In genomic region chr5:132883261-132883834, GRCh38 we compare ENCODE assay signal across 9 cellular contexts. TPM values are rescaled to one million over a fixed set of nuclear protein-coding genes. Genes with fewer than 3 reads are reported as not detected.
DNase-seq lines count a peak whose midpoint lies in the region; ATAC-seq, FAIRE-seq and TF ChIP-seq lines count a peak whose summit lies in the region.
"Had no signal": no experiment of that assay in that cellular context is flagged by ENCODE, and none has a peak within 500 bp of the region (broad histone marks: within the 10 kb centered on the region; RNA-seq: fewer than 3 reads in every experiment).

No MANE protein-coding gene starts in this region.

- H3K27ac ChIP-seq in astrocyte (ENCODE audit: low read depth, low read length): no peak overlapping the region
- no peak overlapping the region for H3K27ac ChIP-seq in sigmoid colon

- no peaks in the 10 kb centered on the region for H3K9me3 Mint-ChIP-seq in astrocyte (ENCODE audit: unreplicated experiment)
- H3K9me3 Mint-ChIP-seq: stimulated activated naive CD8-positive, alpha-beta T cell treated with anti-CD3 and anti-CD28 coated beads, Interleukin-15, Interleukin-2, amounts not matched to agents 100 ng/mL and 50 ng/mL, for 24 hours had no signal

- H3K79me2 ChIP-seq in astrocyte (ENCODE audit: insufficient read depth, low read length): peaks cover 15% of the 10 kb centered on the region

- intact Hi-C loops in sigmoid colon (cut with DNase I): no loop called here

- H3K36me3 Mint-ChIP-seq in astrocyte (ENCODE audit: low read depth, unreplicated experiment): peaks cover 14% of the 10 kb centered on the region

- ATAC-seq in HG03175 (IDR thresholded peaks at IDR 0.05; ENCODE audit: unreplicated experiment): peak; percentile 49

- H3K4me1 ChIP-seq in astrocyte (ENCODE audit: insufficient read depth, low read length) (no peaks in the 10 kb centered on the region), sigmoid colon (peaks cover 0 to 1% (median 0%) of the 10 kb centered on the region in 4 donors)

- H3K36me3 ChIP-seq in astrocyte (ENCODE audit: insufficient read depth, low read length) (peaks cover 64% of the 10 kb centered on the region), sigmoid colon (peaks cover 25 to 98% (median 58%) of the 10 kb centered on the region in 4 donors)

- no peak for TF ChIP-seq POLR2A in sigmoid colon (IDR thresholded peaks at IDR 0.05)

- 11 to 31% methylated on average over 2 of the region's 2 CpGs for WGBS in sigmoid colon, 2 donors

- no peak overlapping the region for H3K27ac Mint-ChIP-seq in astrocyte (ENCODE audit: unreplicated experiment)
- H3K27ac Mint-ChIP-seq: stimulated activated naive CD8-positive, alpha-beta T cell treated with anti-CD3 and anti-CD28 coated beads, Interleukin-15, Interleukin-2, amounts not matched to agents 100 ng/mL and 50 ng/mL, for 24 hours had no signal

- FAIRE-seq in astrocyte (lab: Jason Lieb, UNC): peak; percentile 13

- peak; percentile 41 for DNase-seq in NCI-H146 (lab: John Stamatoyannopoulos, UW)
- DNase-seq in NCI-H146 treated with DMSO at 0.1 percent for 48 hours (lab: John Stamatoyannopoulos, UW; ENCODE audit: unreplicated experiment): no peak
- peak; percentile 54 for DNase-seq in NOMO-1 treated with dmso at 0.1 percent for 144 hours (lab: John Stamatoyannopoulos, UW; ENCODE audit: unreplicated experiment)
- peak; percentile 45 for DNase-seq in astrocyte (ENCODE audit: low read depth)
- DNase-seq in hippocampal formation (lab: John Stamatoyannopoulos, UW): peak; percentile 39 to 85
- peak; percentile 74 for DNase-seq in sigmoid colon
- DNase-seq in stimulated activated CD4-positive, alpha-beta T cell treated with anti-CD3 and anti-CD28 coated beads, Interleukin-4, amount 100 ng/mL, for 1 hour: no peak

- H3K27me3 Mint-ChIP-seq in astrocyte (ENCODE audit: low read depth, unreplicated experiment): no peaks in the 10 kb centered on the region
- H3K27me3 Mint-ChIP-seq: stimulated activated naive CD8-positive, alpha-beta T cell treated with anti-CD3 and anti-CD28 coated beads, Interleukin-15, Interleukin-2, amounts not matched to agents 100 ng/mL and 50 ng/mL, for 24 hours had no signal

- H3K4me2 ChIP-seq in astrocyte (ENCODE audit: low read length): no peak overlapping the region

- H3K27me3 ChIP-seq in astrocyte (ENCODE audit: insufficient read depth, low read length): no peaks in the 10 kb centered on the region
- no peaks in the 10 kb centered on the region for H3K27me3 ChIP-seq in sigmoid colon

- H3K9me3 ChIP-seq in astrocyte (ENCODE audit: insufficient read depth, low read depth, low read length) (no peaks in the 10 kb centered on the region), sigmoid colon (no peaks in the 10 kb centered on the region)

- H4K20me1 ChIP-seq in astrocyte (ENCODE audit: insufficient read depth, low read length): peaks cover 28% of the 10 kb centered on the region

- no peak for TF ChIP-seq EP300 in sigmoid colon (IDR thresholded peaks at IDR 0.05)

- no peak overlapping the region for H3K9ac ChIP-seq in astrocyte (ENCODE audit: low read length)

- H2AFZ ChIP-seq in astrocyte (ENCODE audit: low read depth, low read length): no peak overlapping the region

- TF ChIP-seq CTCF in astrocyte (IDR thresholded peaks at IDR 0.05; ENCODE audit: insufficient read depth, low read depth, low read length): peak; percentile 66
- TF ChIP-seq CTCF in sigmoid colon (IDR thresholded peaks at IDR 0.05): peak in 3 of 4 experiments; percentile 56 to 58 (median 57)

- H3K4me3 Mint-ChIP-seq in astrocyte (ENCODE audit: unreplicated experiment): no peak overlapping the region
- H3K4me3 Mint-ChIP-seq: stimulated activated naive CD8-positive, alpha-beta T cell treated with anti-CD3 and anti-CD28 coated beads, Interleukin-15, Interleukin-2, amounts not matched to agents 100 ng/mL and 50 ng/mL, for 24 hours had no signal

- H3K4me1 Mint-ChIP-seq in astrocyte (ENCODE audit: low read depth, unreplicated experiment): peaks cover 17% of the 10 kb centered on the region

- no peak overlapping the region for H3K4me3 ChIP-seq in astrocyte (ENCODE audit: insufficient read depth, low read depth, low read length)
- H3K4me3 ChIP-seq in sigmoid colon: no peak overlapping the region

RNA-seq across cellular contexts. Expression of gene LEAP2, which starts 9.9 kb away (rescaled TPM):
- 0.27 and 0.31 TPM in 2 replicates for total RNA-seq in astrocyte
- 1 to 10 TPM in 1 of 4 donors, under 1 TPM in 3; 0.36 to 1.4 (median 0.77) TPM for total RNA-seq in sigmoid colon
- 1 to 10 TPM in 2 of 3 donors, under 1 TPM in 1; 0.60 to 1.7 (median 1.4) TPM for polyA plus RNA-seq in sigmoid colon

RNA-seq across cellular contexts. Expression of gene UQCRQ, which starts 16.9 kb away (rescaled TPM):
- 382 and 409 TPM in 2 replicates for total RNA-seq in astrocyte
- 100 to 1,000 TPM; 113 to 230 (median 172) TPM for total RNA-seq in sigmoid colon
- 100 to 1,000 TPM; 416 to 936 (median 650) TPM for polyA plus RNA-seq in sigmoid colon

RNA-seq across cellular contexts. Expression of gene GDF9, which starts 17.1 kb away (rescaled TPM):
- total RNA-seq in astrocyte (0.34 and 0.46 TPM in 2 replicates), sigmoid colon (1 to 10 TPM in 1 of 4 donors, under 1 TPM in 2, not detected in 1; 0.33 to 1.8 (median 0.55) TPM)
- polyA plus RNA-seq in sigmoid colon: under 1 TPM in 1 of 3 donors, not detected in 2; 0.22 TPM

RNA-seq across cellular contexts. Expression of gene SHROOM1, which starts 52.9 kb away (rescaled TPM):
- total RNA-seq in astrocyte (5.0 TPM in 2 replicates), sigmoid colon (10 to 100 TPM in 1 of 4 donors, 1 to 10 TPM in 3; 4.2 to 20.0 (median 7.6) TPM)
- polyA plus RNA-seq in sigmoid colon: 10 to 100 TPM; 22.4 to 25.1 (median 24.6) TPM

Comparison
In these comparisons a context has a peak if more than half of its experiments do, and no peak if none do; other contexts are left out.
1. DNase-seq: peak in NCI-H146 (single experiment), NOMO-1 treated with dmso at 0.1 percent for 144 hours (single experiment), astrocyte (single experiment), hippocampal formation (2 of 2) and sigmoid colon (single experiment); none in NCI-H146 treated with DMSO at 0.1 percent for 48 hours (single experiment) and stimulated activated CD4-positive, alpha-beta T cell treated with anti-CD3 and anti-CD28 coated beads, Interleukin-4, amount 100 ng/mL, for 1 hour (single experiment).